8 cellular contexts compared by ENCODE assay signal in genomic region chr16:2090819-2091721, GRCh38. TPM values are rescaled to one million over a fixed set of nuclear protein-coding genes. Genes with fewer than 3 reads are reported as not detected.
DNase-seq lines count a peak whose midpoint lies in the region; ATAC-seq and TF ChIP-seq lines count a peak whose summit lies in the region.

No MANE protein-coding gene starts in this region.

- H3K9me3 Mint-ChIP-seq in activated CD8-positive, alpha-beta T cell treated with anti-CD3 and anti-CD28 coated beads for 36 hours = no peaks in the 10 kb centered on the region

- H3K9me3 ChIP-seq in left ventricle myocardium inferior (replicated peaks) = no peaks in the 10 kb centered on the region

- no peaks in the 10 kb centered on the region for H3K4me1 Mint-ChIP-seq in activated CD8-positive, alpha-beta T cell treated with anti-CD3 and anti-CD28 coated beads for 36 hours (ENCODE audit: low read depth)

- peaks cover 95% of the 10 kb centered on the region for H3K36me3 ChIP-seq in left ventricle myocardium inferior

- ATAC-seq in activated CD8-positive, alpha-beta T cell treated with anti-CD3 and anti-CD28 coated beads for 36 hours = peak; percentile 43
- no peak for ATAC-seq in GM19463 (IDR thresholded peaks at IDR 0.05; ENCODE audit: unreplicated experiment)

- intact Hi-C loops in activated CD8-positive, alpha-beta T cell treated with anti-CD3 and anti-CD28 coated beads for 36 hours (cut with micrococcal nuclease) = no loop called here
- intact Hi-C loops in left ventricle myocardium inferior (cut with micrococcal nuclease) = no loop called here

- H3K27ac ChIP-seq in left ventricle myocardium inferior (replicated peaks) = peak overlapping the region; percentile 85

- TF ChIP-seq CTCF in GM13976 (IDR thresholded peaks at IDR 0.05; ENCODE audit: borderline replicate concordance, control extremely low read depth, extremely low read depth, insufficient read depth, missing control alignments) = no peak
- TF ChIP-seq CTCF in activated CD8-positive, alpha-beta T cell treated with anti-CD3 and anti-CD28 coated beads for 36 hours (IDR thresholded peaks at IDR 0.05) = no peak
- no peak for TF ChIP-seq CTCF in left ventricle myocardium inferior (IDR thresholded peaks at IDR 0.05; ENCODE audit: borderline replicate concordance)

- H3K4me1 ChIP-seq in left ventricle myocardium inferior = peaks cover 16% of the 10 kb centered on the region

- no peak overlapping the region for H3K27ac Mint-ChIP-seq in activated CD8-positive, alpha-beta T cell treated with anti-CD3 and anti-CD28 coated beads for 36 hours

- no peaks in the 10 kb centered on the region for H3K27me3 ChIP-seq in left ventricle myocardium inferior (ENCODE audit: low read depth)

- no peak overlapping the region for H3K4me3 Mint-ChIP-seq in activated CD8-positive, alpha-beta T cell treated with anti-CD3 and anti-CD28 coated beads for 36 hours

- in situ Hi-C loops in GM13976 (cut with MboI; ENCODE audit: low sequenced_read_pairs, unreplicated experiment) = no loop called here

- POLR2A ChIA-PET in activated CD8-positive, alpha-beta T cell treated with anti-CD3 and anti-CD28 coated beads for 36 hours (lab: Charles Lee) = interaction anchor here (0.8 to 1.0 kb wide), 2 partner anchors 10 to 107 kb away, joined by 3 to 4 read pairs; partner anchors contain the start of gene GFER

- no peaks in the 10 kb centered on the region for H3K27me3 Mint-ChIP-seq in activated CD8-positive, alpha-beta T cell treated with anti-CD3 and anti-CD28 coated beads for 36 hours

- CTCF ChIA-PET in activated CD8-positive, alpha-beta T cell treated with anti-CD3 and anti-CD28 coated beads for 36 hours (lab: Charles Lee) = no interaction called here

- no peaks in the 10 kb centered on the region for H3K36me3 Mint-ChIP-seq in activated CD8-positive, alpha-beta T cell treated with anti-CD3 and anti-CD28 coated beads for 36 hours (ENCODE audit: low read depth)

- DNase-seq in GM13976 (ENCODE audit: low spot score) (peak; percentile 74), left ventricle myocardium inferior (peak; percentile 52), retina (peak; percentile 83), NCI-H2227 (lab: John Stamatoyannopoulos, UW; ENCODE audit: unreplicated experiment) (no peak), NCI-H510A treated with DMSO at 0.1 percent for 48 hours (lab: John Stamatoyannopoulos, UW) (no peak), HK-2 (ENCODE audit: unreplicated experiment) (no peak)
- no peak for DNase-seq in activated CD8-positive, alpha-beta T cell treated with anti-CD3 and anti-CD28 coated beads for 36 hours

- peak overlapping the region; percentile 52 for H3K4me3 ChIP-seq in left ventricle myocardium inferior

RNA-seq across cellular contexts. Expression of gene TSC2, which starts 43.3 kb away (rescaled TPM):
- 10 to 100 TPM; 54.4 to 57.3 TPM for total RNA-seq in activated CD8-positive, alpha-beta T cell treated with anti-CD3 and anti-CD28 coated beads for 36 hours
- total RNA-seq in left ventricle myocardium inferior = 80.1 TPM

RNA-seq across cellular contexts. Expression of gene NTHL1, which starts 43.4 kb away (rescaled TPM):
- total RNA-seq in activated CD8-positive, alpha-beta T cell treated with anti-CD3 and anti-CD28 coated beads for 36 hours = 10 to 100 TPM; 28.2 to 29.8 TPM
- 21.7 TPM for total RNA-seq in left ventricle myocardium inferior

RNA-seq across cellular contexts. Expression of gene PKD1, which starts 44.6 kb away (rescaled TPM):
- total RNA-seq in activated CD8-positive, alpha-beta T cell treated with anti-CD3 and anti-CD28 coated beads for 36 hours = 10 to 100 TPM; 74.7 to 85.1 TPM
- total RNA-seq in left ventricle myocardium inferior = 83.9 TPM

RNA-seq across cellular contexts. Expression of gene RAB26, which starts 57.4 kb away (rescaled TPM):
- under 1 TPM; 0.34 to 0.49 TPM for total RNA-seq in activated CD8-positive, alpha-beta T cell treated with anti-CD3 and anti-CD28 coated beads for 36 hours
- 1.7 TPM for total RNA-seq in left ventricle myocardium inferior

Comparison
In these comparisons a context has a peak if more than half of its experiments do, and no peak if none do; other contexts are left out.
1. DNase-seq: peak in GM13976 (single experiment), left ventricle myocardium inferior (single experiment) and retina (single experiment); none in activated CD8-positive, alpha-beta T cell treated with anti-CD3 and anti-CD28 coated beads for 36 hours (single experiment), NCI-H2227 (single experiment), NCI-H510A treated with DMSO at 0.1 percent for 48 hours (single experiment) and HK-2 (single experiment).